Comparison of ENCODE assay signal across 9 cellular contexts in genomic region chr4:47926667-47927258, GRCh38. TPM values are rescaled to one million over a fixed set of nuclear protein-coding genes. Genes with fewer than 3 reads are reported as not detected.
A peak's percentile ranks its signal among the peaks of the same experiment; 100 is the strongest.
DNase-seq lines count a peak whose midpoint lies in the region; FAIRE-seq and TF ChIP-seq lines count a peak whose summit lies in the region.
"Had no signal": no experiment of that assay in that cellular context is flagged by ENCODE, and none has a peak within 500 bp of the region (broad histone marks: within the 10 kb centered on the region; RNA-seq: fewer than 3 reads in every experiment).

No MANE protein-coding gene starts in this region.

- H3K27me3 ChIP-seq in MG63 (no peaks in the 10 kb centered on the region), WERI-Rb-1 (ENCODE audit: insufficient read depth, low read depth, severe bottlenecking) (no peaks in the 10 kb centered on the region)
- H3K27me3 ChIP-seq: BLaER1 had no signal

- H3K27ac ChIP-seq in WERI-Rb-1 (no peak overlapping the region), caudate nucleus (ENCODE audit: low read depth, low read length) (no peak overlapping the region)
- H3K27ac ChIP-seq: BLaER1 had no signal

- no peak overlapping the region for H3K4me3 ChIP-seq in MG63
- H3K4me3 ChIP-seq in WERI-Rb-1 (ENCODE audit: low read depth, low read length) = peak overlapping the region; percentile 21
- H3K4me3 ChIP-seq: BLaER1 had no signal

- TF ChIP-seq CTCF in WERI-Rb-1 (IDR thresholded peaks at IDR 0.05; ENCODE audit: low read depth, low read length) = peak; percentile 77

- H3K36me3 ChIP-seq in MG63 (no peaks in the 10 kb centered on the region), WERI-Rb-1 (no peaks in the 10 kb centered on the region)
- H3K36me3 ChIP-seq: BLaER1 had no signal

- H3K9me3 ChIP-seq in MG63 = no peaks in the 10 kb centered on the region
- H3K9me3 ChIP-seq in WERI-Rb-1 (ENCODE audit: severe bottlenecking) = no peaks in the 10 kb centered on the region
- H3K9me3 ChIP-seq: BLaER1 had no signal

- peak; percentile 61 for FAIRE-seq in H54 (lab: Jason Lieb, UNC)

- no peak for TF ChIP-seq POLR2A in H54 (IDR thresholded peaks at IDR 0.05; ENCODE audit: low read depth, low read length)

- peak; percentile 44 for DNase-seq in DMS 273 (lab: John Stamatoyannopoulos, UW; ENCODE audit: unreplicated experiment)
- no peak for DNase-seq in DMS 273 treated with DMSO at 0.1 percent for 48 hours (lab: John Stamatoyannopoulos, UW)
- no peak for DNase-seq in H54 (ENCODE audit: insufficient read length, low spot score)
- DNase-seq in MG63 = peak; percentile 22
- DNase-seq in WERI-Rb-1 = peak; percentile 76
- DNase-seq in caudate nucleus (lab: John Stamatoyannopoulos, UW) = peak in 40 of 61 donors; percentile 0 to 63 (median 10)
- peak; percentile 29 for DNase-seq in kidney glomerular epithelial cell (lab: John Stamatoyannopoulos, UW)
- DNase-seq in stimulated activated CD4-positive, alpha-beta T cell treated with anti-CD3 and anti-CD28 coated beads, Interleukin-2, amount 100 ng/mL, for 48 hours = peak; percentile 40 to 43

RNA-seq across cellular contexts. Expression of gene NFXL1, which starts 12.4 kb away (rescaled TPM):
- 4.0 and 4.1 TPM in 2 replicates for total RNA-seq in MG63 (2014; rRNA removed; shearing (Covaris generic); ENCODE audit: low replicate concordance)

Comparison
In these comparisons a context has a peak if more than half of its experiments do, and no peak if none do; other contexts are left out.
1. DNase-seq: peak in DMS 273 (single experiment), MG63 (single experiment), WERI-Rb-1 (single experiment), caudate nucleus (40 of 61), kidney glomerular epithelial cell (single experiment) and stimulated activated CD4-positive, alpha-beta T cell treated with anti-CD3 and anti-CD28 coated beads, Interleukin-2, amount 100 ng/mL, for 48 hours (2 of 2); none in DMS 273 treated with DMSO at 0.1 percent for 48 hours (single experiment) and H54 (single experiment).